ENCODE assay signal across 20 cellular contexts in genomic region chr9:120446681-120447080, GRCh38.
A peak's percentile ranks its signal among the peaks of the same experiment; 100 is the strongest.
DNase-seq lines count a peak whose midpoint lies in the region; ATAC-seq, FAIRE-seq and TF ChIP-seq lines count a peak whose summit lies in the region.
"Had no signal": no experiment of that assay in that cellular context is flagged by ENCODE, and none has a peak within 500 bp of the region (broad histone marks: within the 10 kb centered on the region; RNA-seq: fewer than 3 reads in every experiment).

No MANE protein-coding gene starts in this region.

- in situ Hi-C loops in brain microvascular endothelial cell (cut with HindIII; ENCODE audit: low pct_ligation_motif_present, low sequenced_read_pairs) = no loop called here

- no peaks in the 10 kb centered on the region for H3K9me3 ChIP-seq in thoracic aorta
- H3K9me3 ChIP-seq: heart right ventricle had no signal

- no peaks in the 10 kb centered on the region for H3K36me3 ChIP-seq in brain microvascular endothelial cell (replicated peaks)
- peaks cover 6% of the 10 kb centered on the region for H3K36me3 ChIP-seq in thoracic aorta

- ATAC-seq in activated naive CD4-positive, alpha-beta T cell treated with anti-CD3 and anti-CD28 coated beads, Interleukin-2, amount 50 U/mL, for 72 hours = no peak
- no peak for ATAC-seq in thoracic aorta (ENCODE audit: insufficient number of reproducible peaks, low FRiP score, low read depth)
- ATAC-seq in GM21390 (IDR thresholded peaks at IDR 0.05; ENCODE audit: unreplicated experiment) = no peak
- no peak for ATAC-seq in HG03460 (IDR thresholded peaks at IDR 0.05; ENCODE audit: unreplicated experiment)
- ATAC-seq: heart right ventricle had no signal

- peaks cover 20 to 28% of the 10 kb centered on the region in 2 donors for H3K36me3 Mint-ChIP-seq in activated naive CD4-positive, alpha-beta T cell treated with anti-CD3 and anti-CD28 coated beads, Interleukin-2, amount 50 U/mL, for 72 hours

- peaks cover 0 to 6% of the 10 kb centered on the region in 2 donors for H3K9me3 Mint-ChIP-seq in activated naive CD4-positive, alpha-beta T cell treated with anti-CD3 and anti-CD28 coated beads, Interleukin-2, amount 50 U/mL, for 72 hours
- H3K9me3 Mint-ChIP-seq: nephron had no signal

- DNase-seq in activated naive CD4-positive, alpha-beta T cell treated with anti-CD3 and anti-CD28 coated beads, Interleukin-2, amount 50 U/mL, for 72 hours (ENCODE audit: low spot score in 2 of 2) = no peak
- DNase-seq in activated naive CD4-positive, alpha-beta T cell treated with anti-CD3 and anti-CD28 coated beads, Interleukin-2, amount 50 U/mL, for 16 hours = no peak
- no peak for DNase-seq in H54 (ENCODE audit: insufficient read length, low spot score)
- DNase-seq in brain microvascular endothelial cell = peak; percentile 20
- DNase-seq in thoracic aorta (ENCODE audit: low spot score) = no peak
- no peak for DNase-seq in dorsolateral prefrontal cortex
- DNase-seq: activated CD4-positive, alpha-beta T cell treated with anti-CD3 and anti-CD28 coated beads for 48 hours; activated T-cell treated with anti-CD3 and anti-CD28 coated beads for 4 hours; heart right ventricle; mammary epithelial cell; NCI-H2081 treated with DMSO at 0.1 percent for 48 hours; NCI-H524 treated with DMSO at 0.1 percent for 48 hours; posterior cingulate gyrus; SIG-M5; stimulated activated CD4-positive, alpha-beta T cell treated with anti-CD3 and anti-CD28 coated beads, Interleukin-1b, Interleukin-23, amount 100 ng/mL, for 48 hours had no signal

- FAIRE-seq in H54 (lab: Jason Lieb, UNC) = peak; percentile 11
- FAIRE-seq: GM12892, islet of Langerhans had no signal

- H3K4me3 ChIP-seq in brain microvascular endothelial cell (ENCODE audit: low read depth, low read length) (no peak overlapping the region), thoracic aorta (no peak overlapping the region), dorsolateral prefrontal cortex (no peak overlapping the region)
- H3K4me3 ChIP-seq: heart right ventricle had no signal

- no peak for TF ChIP-seq CTCF in brain microvascular endothelial cell (IDR thresholded peaks at IDR 0.05; ENCODE audit: low read depth, low read length, missing control alignments)
- TF ChIP-seq CTCF in thoracic aorta (IDR thresholded peaks at IDR 0.05) = no peak
- no peak for TF ChIP-seq CTCF in dorsolateral prefrontal cortex (IDR thresholded peaks at IDR 0.05 in 54 of 56, conservative IDR thresholded peaks at IDR 0.05 in 2 of 56; ENCODE audit: low read depth in 1 of 56, partially characterized antibody in 56 of 56)

- no peak for TF ChIP-seq POLR2A in H54 (IDR thresholded peaks at IDR 0.05; ENCODE audit: low read depth, low read length)

- H3K27ac ChIP-seq in brain microvascular endothelial cell = no peak overlapping the region
- H3K27ac ChIP-seq in thoracic aorta = peak overlapping the region; percentile 79 to 80
- H3K27ac ChIP-seq in dorsolateral prefrontal cortex = no peak overlapping the region
- H3K27ac ChIP-seq: heart right ventricle had no signal

- H3K27me3 ChIP-seq in brain microvascular endothelial cell (replicated peaks) (no peaks in the 10 kb centered on the region), thoracic aorta (replicated peaks; ENCODE audit: insufficient read depth) (no peaks in the 10 kb centered on the region), dorsolateral prefrontal cortex (no peaks in the 10 kb centered on the region)
- H3K27me3 ChIP-seq: heart right ventricle had no signal

- H3K4me1 ChIP-seq in thoracic aorta (ENCODE audit: control insufficient read depth in 1 of 2, low read depth in 2 of 2) = peaks cover 23 to 69% of the 10 kb centered on the region in 2 donors

- intact Hi-C loops in dorsolateral prefrontal cortex (cut with DNase I) = no loop called here

- H3K27ac Mint-ChIP-seq in activated naive CD4-positive, alpha-beta T cell treated with anti-CD3 and anti-CD28 coated beads, Interleukin-2, amount 50 U/mL, for 72 hours = peak overlapping the region; percentile 41 to 76
- H3K27ac Mint-ChIP-seq: nephron had no signal

Comparison
In these comparisons a context has a peak if more than half of its experiments do, and no peak if none do; other contexts are left out.
1. H3K27ac ChIP-seq: peak in thoracic aorta (2 of 2); none in brain microvascular endothelial cell (single experiment) and dorsolateral prefrontal cortex (0 of 59).